In genomic region chr6:106117579-106117978, GRCh38 we compare ENCODE assay signal across 8 cellular contexts. TPM values are rescaled to one million over a fixed set of nuclear protein-coding genes. Genes with fewer than 3 reads are reported as not detected.
DNase-seq lines count a peak whose midpoint lies in the region; ATAC-seq, FAIRE-seq and TF ChIP-seq lines count a peak whose summit lies in the region.

No MANE protein-coding gene starts in this region.

- FAIRE-seq in D721Med (lab: Jason Lieb, UNC), result no peak

- H3K36me3 ChIP-seq in colonic mucosa (no peaks in the 10 kb centered on the region), right atrium auricular region (no peaks in the 10 kb centered on the region)

- H3K9me3 ChIP-seq in colonic mucosa (no peaks in the 10 kb centered on the region), right atrium auricular region (no peaks in the 10 kb centered on the region)

- H3K4me3 ChIP-seq in colonic mucosa, result no peak overlapping the region
- no peak overlapping the region for H3K4me3 ChIP-seq in right atrium auricular region

- intact Hi-C loops in colonic mucosa (cut with DNase I), result no loop called here

- H3K27ac Mint-ChIP-seq in T-helper 1 cell treated with Interleukin-12 subunit alpha and Interleukin-12 subunit beta and Interleukin-4 antibody, amounts not matched to agents 30 μg/mL and 1 μg/mL, for 36 hours, result peak overlapping the region; percentile 70
- H3K27ac Mint-ChIP-seq in activated naive CD8-positive, alpha-beta T cell treated with anti-CD3 and anti-CD28 coated beads, Interleukin-2, amount 50 U/mL, for 24 hours, result peak overlapping the region; percentile 84

- peak; percentile 49 for ATAC-seq in GM21723 (IDR thresholded peaks at IDR 0.05; ENCODE audit: unreplicated experiment)
- ATAC-seq in activated naive CD8-positive, alpha-beta T cell treated with anti-CD3 and anti-CD28 coated beads, Interleukin-2, amount 50 U/mL, for 24 hours, result peak; percentile 80

- H3K27me3 Mint-ChIP-seq in T-helper 1 cell treated with Interleukin-12 subunit alpha and Interleukin-12 subunit beta and Interleukin-4 antibody, amounts not matched to agents 30 μg/mL and 1 μg/mL, for 36 hours (ENCODE audit: low read depth), result no peaks in the 10 kb centered on the region
- H3K27me3 Mint-ChIP-seq in activated naive CD8-positive, alpha-beta T cell treated with anti-CD3 and anti-CD28 coated beads, Interleukin-2, amount 50 U/mL, for 24 hours, result peaks cover 3% of the 10 kb centered on the region

- H3K27ac ChIP-seq in colonic mucosa, result no peak overlapping the region
- H3K27ac ChIP-seq in right atrium auricular region, result no peak overlapping the region

- H3K4me1 Mint-ChIP-seq in T-helper 1 cell treated with Interleukin-12 subunit alpha and Interleukin-12 subunit beta and Interleukin-4 antibody, amounts not matched to agents 30 μg/mL and 1 μg/mL, for 36 hours (ENCODE audit: low read depth), result peaks cover 68% of the 10 kb centered on the region
- peaks cover 78% of the 10 kb centered on the region for H3K4me1 Mint-ChIP-seq in activated naive CD8-positive, alpha-beta T cell treated with anti-CD3 and anti-CD28 coated beads, Interleukin-2, amount 50 U/mL, for 24 hours

- H3K4me1 ChIP-seq in colonic mucosa (no peaks in the 10 kb centered on the region), right atrium auricular region (no peaks in the 10 kb centered on the region)

- no peak overlapping the region for H3K9ac ChIP-seq in colonic mucosa (ENCODE audit: low read depth in 2 of 2, low read length in 2 of 2)

- H3K9me3 Mint-ChIP-seq in T-helper 1 cell treated with Interleukin-12 subunit alpha and Interleukin-12 subunit beta and Interleukin-4 antibody, amounts not matched to agents 30 μg/mL and 1 μg/mL, for 36 hours, result no peaks in the 10 kb centered on the region
- no peaks in the 10 kb centered on the region for H3K9me3 Mint-ChIP-seq in activated naive CD8-positive, alpha-beta T cell treated with anti-CD3 and anti-CD28 coated beads, Interleukin-2, amount 50 U/mL, for 24 hours

- DNase-seq in CD1c-positive myeloid dendritic cell (ENCODE audit: extremely low spot score) (peak; percentile 37), D721Med (ENCODE audit: insufficient read length, low spot score) (no peak), colonic mucosa (no peak), right atrium auricular region (ENCODE audit: low spot score) (no peak), ureter (ENCODE audit: low spot score) (no peak)
- DNase-seq in activated naive CD8-positive, alpha-beta T cell treated with anti-CD3 and anti-CD28 coated beads, Interleukin-2, amount 50 U/mL, for 24 hours, result peak; percentile 64

- TF ChIP-seq CTCF in D721Med (IDR thresholded peaks at IDR 0.05; ENCODE audit: insufficient read depth, missing control alignments) (no peak), colonic mucosa (IDR thresholded peaks at IDR 0.05) (no peak), right atrium auricular region (IDR thresholded peaks at IDR 0.05) (no peak)

- H3K36me3 Mint-ChIP-seq in T-helper 1 cell treated with Interleukin-12 subunit alpha and Interleukin-12 subunit beta and Interleukin-4 antibody, amounts not matched to agents 30 μg/mL and 1 μg/mL, for 36 hours (ENCODE audit: low read depth), result peaks cover 8% of the 10 kb centered on the region
- no peaks in the 10 kb centered on the region for H3K36me3 Mint-ChIP-seq in activated naive CD8-positive, alpha-beta T cell treated with anti-CD3 and anti-CD28 coated beads, Interleukin-2, amount 50 U/mL, for 24 hours (ENCODE audit: low read depth)

- no peaks in the 10 kb centered on the region for H3K27me3 ChIP-seq in colonic mucosa
- H3K27me3 ChIP-seq in right atrium auricular region, result no peaks in the 10 kb centered on the region

- H3K4me3 Mint-ChIP-seq in T-helper 1 cell treated with Interleukin-12 subunit alpha and Interleukin-12 subunit beta and Interleukin-4 antibody, amounts not matched to agents 30 μg/mL and 1 μg/mL, for 36 hours, result peak overlapping the region; percentile 62
- peak overlapping the region; percentile 7 for H3K4me3 Mint-ChIP-seq in activated naive CD8-positive, alpha-beta T cell treated with anti-CD3 and anti-CD28 coated beads, Interleukin-2, amount 50 U/mL, for 24 hours

RNA-seq across cellular contexts. Expression of gene PRDM1, which starts 31.4 kb away (rescaled TPM):
- total RNA-seq in colonic mucosa, result 10 to 100 TPM in 1 of 2 donors, 1 to 10 TPM in 1; 7.2 to 17.6 TPM
- total RNA-seq in right atrium auricular region, result 1 to 10 TPM; 1.8 to 1.9 TPM
- total RNA-seq in ureter, result 18.2 TPM

Comparison
In these comparisons a context has a peak if more than half of its experiments do, and no peak if none do; other contexts are left out.
1. DNase-seq: peak in CD1c-positive myeloid dendritic cell (single experiment) and activated naive CD8-positive, alpha-beta T cell treated with anti-CD3 and anti-CD28 coated beads, Interleukin-2, amount 50 U/mL, for 24 hours (single experiment); none in D721Med (single experiment), colonic mucosa (single experiment), right atrium auricular region (single experiment) and ureter (single experiment).